ENCODE assay signal across 27 cellular contexts in the genomic region with DNA sequence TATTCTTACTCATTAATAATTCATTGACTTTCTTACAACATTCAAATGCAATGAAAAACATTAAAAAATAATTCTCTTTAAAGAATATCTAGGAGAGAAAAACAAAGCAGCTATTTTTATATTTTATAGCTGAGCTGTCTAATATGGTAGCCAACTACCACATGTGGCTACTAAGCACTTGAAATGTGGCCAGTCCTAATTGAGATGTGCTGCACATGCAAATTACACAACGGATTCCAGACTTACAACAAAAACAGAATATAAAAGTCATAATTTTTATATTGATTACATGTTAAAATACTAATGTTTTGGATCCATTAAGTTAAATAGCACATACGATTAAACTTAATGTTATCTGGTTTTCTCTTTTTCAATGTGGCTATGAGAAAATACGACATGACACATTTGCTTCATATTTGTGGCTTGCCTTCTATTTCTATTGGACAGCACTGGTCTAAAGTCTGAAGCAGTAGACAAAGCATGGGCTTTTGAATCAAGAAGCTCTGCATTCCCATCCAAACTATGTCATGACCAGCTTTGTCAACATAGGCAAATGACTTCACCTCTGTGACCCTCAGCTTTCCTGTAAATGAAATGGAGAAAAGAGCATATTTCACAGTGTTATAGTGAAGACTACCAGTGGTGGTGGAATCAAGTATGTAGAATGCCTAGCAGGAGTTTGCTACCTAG. TPM values are rescaled to one million over a fixed set of nuclear protein-coding genes. Genes with fewer than 3 reads are reported as not detected.
DNase-seq lines count a peak whose midpoint lies in the region; ATAC-seq, FAIRE-seq and TF ChIP-seq lines count a peak whose summit lies in the region.
"Had no signal": no experiment of that assay in that cellular context is flagged by ENCODE, and none has a peak within 500 bp of the region (broad histone marks: within the 10 kb centered on the region; RNA-seq: fewer than 3 reads in every experiment).

No MANE protein-coding gene starts in this region.

- no peak for TF ChIP-seq POLR2A in GM12892 (IDR thresholded peaks at IDR 0.05; ENCODE audit: low read depth, low read length)

- WGBS in pancreas, 2 donors, result 79 to 89% methylated on average over 3 of the region's 3 CpGs

- intact Hi-C loops in CD4-positive, alpha-beta T cell (cut with DNase I, micrococcal nuclease), result no loop called here
- intact Hi-C loops in pancreas (cut with DNase I), result no loop called here

- H3K9ac ChIP-seq in astrocyte (ENCODE audit: low read length), result no peak overlapping the region

- no peak overlapping the region for H3K4me3 Mint-ChIP-seq in CD4-positive, alpha-beta T cell
- H3K4me3 Mint-ChIP-seq in astrocyte (ENCODE audit: unreplicated experiment), result no peak overlapping the region
- H3K4me3 Mint-ChIP-seq: activated CD4-positive, alpha-beta T cell treated with anti-CD3 and anti-CD28 coated beads, Interleukin-2, amount 10 ng/mL, durations not matched to agents 24 days and 14 days; activated CD8-positive, alpha-beta memory T cell treated with anti-CD3 and anti-CD28 coated beads, Interleukin-2, amount 10 ng/mL, durations not matched to agents 7 days and 5 days; IgD-negative memory B cell had no signal

- no peaks in the 10 kb centered on the region for H3K4me1 ChIP-seq in astrocyte (ENCODE audit: insufficient read depth, low read length)
- H3K4me1 ChIP-seq in pancreas, result peaks cover 0 to 4% (median 0%) of the 10 kb centered on the region in 3 donors
- H3K4me1 ChIP-seq: esophagus squamous epithelium, gastroesophageal sphincter, thyroid gland had no signal

- H3K4me3 ChIP-seq in astrocyte (ENCODE audit: insufficient read depth, low read depth, low read length) (no peak overlapping the region), pancreas (no peak overlapping the region)
- H3K4me3 ChIP-seq: esophagus squamous epithelium, gastroesophageal sphincter, Peyer's patch, thyroid gland had no signal

- peak overlapping the region; percentile 50 for H3K27ac Mint-ChIP-seq in CD4-positive, alpha-beta T cell
- peak overlapping the region; percentile 86 for H3K27ac Mint-ChIP-seq in astrocyte (ENCODE audit: unreplicated experiment)
- H3K27ac Mint-ChIP-seq: activated CD8-positive, alpha-beta memory T cell treated with anti-CD3 and anti-CD28 coated beads, Interleukin-2, amount 10 ng/mL, durations not matched to agents 7 days and 5 days; progenitor cell of endocrine pancreas had no signal

- ATAC-seq in CD4-positive, alpha-beta T cell (ENCODE audit: poor library complexity), result no peak
- ATAC-seq in pancreas (peak in 3 of 4 donors; percentile 27 to 56 (median 37)), HG03342 (IDR thresholded peaks at IDR 0.05; ENCODE audit: unreplicated experiment) (no peak)
- ATAC-seq: activated CD8-positive, alpha-beta memory T cell treated with anti-CD3 and anti-CD28 coated beads, Interleukin-2, amount 10 ng/mL, durations not matched to agents 7 days and 5 days; gastroesophageal sphincter; left colon; stimulated activated naive CD8-positive, alpha-beta T cell treated with anti-CD3 and anti-CD28 coated beads, Interleukin-15, Interleukin-2, amounts not matched to agents 100 U/mL and 50 U/mL, for 24 hours had no signal

- DNase-seq in CD4-positive, alpha-beta T cell, result no peak
- DNase-seq in GM04503 (ENCODE audit: low read depth) (peak; percentile 27), astrocyte (ENCODE audit: low read depth) (peak; percentile 70), pancreas (no peak), NCI-H69 (lab: John Stamatoyannopoulos, UW) (no peak), GM12892 (ENCODE audit: insufficient read length) (no peak), mesenteric fat pad (ENCODE audit: low spot score) (no peak)
- DNase-seq: activated CD4-positive, alpha-beta T cell treated with anti-CD3 and anti-CD28 coated beads, Interleukin-2, amount 10 ng/mL, durations not matched to agents 24 days and 14 days; activated CD8-positive, alpha-beta memory T cell treated with anti-CD3 and anti-CD28 coated beads, Interleukin-2, amount 10 ng/mL, durations not matched to agents 7 days and 5 days; activated naive CD4-positive, alpha-beta T cell treated with anti-CD3 and anti-CD28 coated beads, Interleukin-2, amount 50 U/mL, for 16 hours; aorta; DND-41; esophagus squamous epithelium; hippocampal formation; left colon; NCI-H1105; NCI-H187 treated with DMSO at 0.1 percent for 48 hours; Peyer's patch; stimulated activated naive CD8-positive, alpha-beta T cell treated with anti-CD3 and anti-CD28 coated beads, Interleukin-15, Interleukin-2, amounts not matched to agents 100 U/mL and 50 U/mL, for 24 hours; thyroid gland had no signal

- no peak overlapping the region for H3K27ac ChIP-seq in CD4-positive, alpha-beta T cell (ENCODE audit: low read depth, low read length)
- H3K27ac ChIP-seq in astrocyte (ENCODE audit: low read depth, low read length), result no peak overlapping the region
- no peak overlapping the region for H3K27ac ChIP-seq in pancreas
- H3K27ac ChIP-seq: esophagus squamous epithelium, gastroesophageal sphincter, thyroid gland had no signal

- H3K36me3 Mint-ChIP-seq in CD4-positive, alpha-beta T cell (ENCODE audit: low read depth), result no peaks in the 10 kb centered on the region
- H3K36me3 Mint-ChIP-seq in astrocyte (ENCODE audit: low read depth, unreplicated experiment), result peaks cover 5% of the 10 kb centered on the region

- FAIRE-seq in astrocyte (lab: Jason Lieb, UNC), result no peak
- no peak for FAIRE-seq in pancreas (lab: Jason Lieb, UNC)
- FAIRE-seq in GM12892 (lab: Jason Lieb, UNC), result no peak
- FAIRE-seq: endometrium, H1 had no signal

- no peaks in the 10 kb centered on the region for H3K9me3 ChIP-seq in CD4-positive, alpha-beta T cell (ENCODE audit: control insufficient read depth, low read length)
- H3K9me3 ChIP-seq in astrocyte (ENCODE audit: insufficient read depth, low read depth, low read length), result peaks cover 11% of the 10 kb centered on the region
- H3K9me3 ChIP-seq in pancreas, result no peaks in the 10 kb centered on the region
- H3K9me3 ChIP-seq: esophagus squamous epithelium, gastroesophageal sphincter, Peyer's patch, thyroid gland had no signal

- no peaks in the 10 kb centered on the region for H4K20me1 ChIP-seq in astrocyte (ENCODE audit: insufficient read depth, low read length)

- no peaks in the 10 kb centered on the region for H3K79me2 ChIP-seq in astrocyte (ENCODE audit: insufficient read depth, low read length)

- H3K36me3 ChIP-seq in astrocyte (ENCODE audit: insufficient read depth, low read length) (no peaks in the 10 kb centered on the region), pancreas (no peaks in the 10 kb centered on the region)
- H3K36me3 ChIP-seq: esophagus squamous epithelium, gastroesophageal sphincter, Peyer's patch, thyroid gland had no signal

- POLR2A ChIA-PET in CD4-positive, alpha-beta T cell (lab: Charles Lee), result interaction anchor here (0.9 to 1.4 kb wide), 2 partner anchors 12 to 97 kb away, joined by 4 to 7 read pairs; no protein-coding TSS in a partner anchor

- H3K9me3 Mint-ChIP-seq in CD4-positive, alpha-beta T cell, result no peaks in the 10 kb centered on the region
- H3K9me3 Mint-ChIP-seq in astrocyte (ENCODE audit: unreplicated experiment), result peaks cover 26% of the 10 kb centered on the region

- H3K4me2 ChIP-seq in astrocyte (ENCODE audit: low read length), result no peak overlapping the region

- no peak for TF ChIP-seq CTCF in CD4-positive, alpha-beta T cell (IDR thresholded peaks at IDR 0.05)
- TF ChIP-seq CTCF in astrocyte (IDR thresholded peaks at IDR 0.05; ENCODE audit: insufficient read depth, low read depth, low read length) (no peak), pancreas (IDR thresholded peaks at IDR 0.05) (no peak)

- no peaks in the 10 kb centered on the region for H3K27me3 ChIP-seq in CD4-positive, alpha-beta T cell (ENCODE audit: control insufficient read depth, insufficient read depth, low read length)
- H3K27me3 ChIP-seq in astrocyte (ENCODE audit: insufficient read depth, low read length) (no peaks in the 10 kb centered on the region), pancreas (no peaks in the 10 kb centered on the region)
- H3K27me3 ChIP-seq: Peyer's patch, thyroid gland had no signal

- no peak overlapping the region for H2AFZ ChIP-seq in astrocyte (ENCODE audit: low read depth, low read length)

- peaks cover 91% of the 10 kb centered on the region for H3K4me1 Mint-ChIP-seq in CD4-positive, alpha-beta T cell (ENCODE audit: low read depth)
- H3K4me1 Mint-ChIP-seq in astrocyte (ENCODE audit: low read depth, unreplicated experiment), result peaks cover 33% of the 10 kb centered on the region

- no peaks in the 10 kb centered on the region for H3K27me3 Mint-ChIP-seq in CD4-positive, alpha-beta T cell
- H3K27me3 Mint-ChIP-seq in astrocyte (ENCODE audit: low read depth, unreplicated experiment), result no peaks in the 10 kb centered on the region
- H3K27me3 Mint-ChIP-seq: activated CD4-positive, alpha-beta T cell treated with anti-CD3 and anti-CD28 coated beads, Interleukin-2, amount 10 ng/mL, durations not matched to agents 24 days and 14 days; activated CD8-positive, alpha-beta memory T cell treated with anti-CD3 and anti-CD28 coated beads, Interleukin-2, amount 10 ng/mL, durations not matched to agents 7 days and 5 days; IgD-negative memory B cell had no signal

- CTCF ChIA-PET in CD4-positive, alpha-beta T cell (lab: Charles Lee), result interaction anchor here (1.5 kb wide), 1 partner anchor 49 kb away, joined by 3 read pairs; no protein-coding TSS in a partner anchor

RNA-seq across cellular contexts. Expression of a gene that starts 37.2 kb away (rescaled TPM):
- total RNA-seq in CD4-positive, alpha-beta T cell, result under 1 TPM; 0.16 to 0.22 TPM
- total RNA-seq in astrocyte (2.2 and 6.1 TPM in 2 replicates), pancreas (10 to 100 TPM in 4 of 6 donors, 1 to 10 TPM in 2; 2.5 to 13.7 (median 12.3) TPM), mesenteric fat pad (0.26 TPM)
- polyA plus RNA-seq in pancreas, result 1 to 10 TPM; 2.0 to 4.5 TPM
- not detected for polyA plus RNA-seq in GM12892 (2012; ENCODE audit: missing spikeins)
- total RNA-seq: dermis microvascular lymphatic vessel endothelial cell, progenitor cell of endocrine pancreas had no signal
- polyA plus RNA-seq: IgD-negative memory B cell had no signal

RNA-seq across cellular contexts. Expression of a gene that starts 59.5 kb away (rescaled TPM):
- not detected for total RNA-seq in CD4-positive, alpha-beta T cell
- not detected in 2 replicates for total RNA-seq in astrocyte
- total RNA-seq in pancreas, result not detected
- polyA plus RNA-seq in pancreas, result not detected
- polyA plus RNA-seq in GM12892 (2012; ENCODE audit: missing spikeins), result not detected
- not detected for total RNA-seq in mesenteric fat pad
- total RNA-seq: activated CD4-positive, alpha-beta T cell treated with anti-CD3 and anti-CD28 coated beads, Interleukin-2, amount 10 ng/mL, durations not matched to agents 24 days and 14 days; activated CD8-positive, alpha-beta memory T cell treated with anti-CD3 and anti-CD28 coated beads, Interleukin-2, amount 10 ng/mL, durations not matched to agents 7 days and 5 days; aorta; dermis microvascular lymphatic vessel endothelial cell; esophagus squamous epithelium; gastroesophageal sphincter; H1; left colon; Peyer's patch; progenitor cell of endocrine pancreas; thyroid gland had no signal
- polyA plus RNA-seq: aorta, H1, IgD-negative memory B cell had no signal

Comparison
In these comparisons a context has a peak if more than half of its experiments do, and no peak if none do; other contexts are left out.
1. ATAC-seq: peak in pancreas (3 of 4); none in CD4-positive, alpha-beta T cell (single experiment) and HG03342 (single experiment).
2. DNase-seq: peak in GM04503 (single experiment) and astrocyte (single experiment); none in CD4-positive, alpha-beta T cell (0 of 10), pancreas (0 of 6), NCI-H69 (single experiment), GM12892 (single experiment) and mesenteric fat pad (single experiment).